ENCODE assay signal across 8 cellular contexts in the genomic region with DNA sequence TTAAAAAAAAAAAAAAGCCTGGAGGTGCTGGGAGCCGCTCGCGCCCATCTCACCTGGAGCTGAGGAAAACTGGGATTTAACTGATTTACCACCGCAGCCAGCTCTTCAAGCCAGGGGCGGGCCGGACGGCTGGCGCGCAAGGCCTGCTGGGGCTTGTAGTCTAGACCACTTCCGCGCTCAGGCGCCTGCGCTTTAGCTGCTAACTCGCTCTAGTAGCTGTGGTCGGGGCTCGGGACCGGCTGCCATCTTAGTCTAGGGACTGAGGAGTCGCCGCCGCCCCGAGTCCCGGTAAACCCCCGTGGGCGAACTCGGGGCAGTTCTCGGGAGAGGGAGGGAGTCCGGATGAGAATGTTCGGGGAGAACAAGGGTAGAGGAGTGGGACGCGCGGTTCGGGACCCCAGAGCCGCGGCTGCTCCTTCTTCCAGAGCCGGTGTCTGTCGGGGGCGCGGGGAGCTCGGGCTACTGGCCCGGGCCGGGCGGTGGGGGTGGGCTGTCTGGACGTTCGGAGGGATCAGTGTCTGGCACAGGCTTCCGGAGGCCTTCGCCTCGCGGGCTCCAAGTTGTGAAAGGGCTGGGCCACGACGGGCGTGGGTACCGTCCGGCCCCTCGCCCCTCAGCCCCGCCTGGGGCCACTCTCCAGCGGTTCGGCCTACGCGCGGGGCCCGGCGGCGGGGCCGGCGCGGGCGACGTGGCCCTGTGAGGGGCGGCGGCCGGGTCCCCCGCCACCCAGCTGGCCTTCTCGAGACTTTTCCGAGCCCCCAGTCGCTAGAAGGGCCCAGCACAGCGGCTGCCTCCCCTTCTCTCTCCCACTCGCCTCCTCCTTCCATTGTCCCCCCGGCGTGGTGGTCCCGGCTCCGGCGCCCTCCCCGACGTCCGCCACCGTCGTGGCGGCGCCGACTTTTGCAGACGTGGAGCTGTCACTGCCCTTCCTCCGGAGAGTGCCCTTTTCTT. TPM values are rescaled to one million over a fixed set of nuclear protein-coding genes. Genes with fewer than 3 reads are reported as not detected.
DNase-seq lines count a peak whose midpoint lies in the region; ATAC-seq and TF ChIP-seq lines count a peak whose summit lies in the region.

ITCH (plus strand) TSS at position 212 of the 951 bp plus-strand sequence. CDS start 30,539 bp downstream, outside the sequence.

- intact Hi-C loops in PC-3 (cut with micrococcal nuclease) = loop anchor here (1.0 to 10.0 kb wide), 2 partner anchors 49 to 51 kb away; no protein-coding TSS in a partner anchor

- H3K4me1 ChIP-seq in PC-3 (ENCODE audit: insufficient read depth, low read length) = peaks cover 35% of the 10 kb centered on the region
- H3K4me1 ChIP-seq in mucosa of stomach (ENCODE audit: control insufficient read depth, insufficient read depth, low read length) = peaks cover 26% of the 10 kb centered on the region

- TF ChIP-seq RAD21 in Ishikawa (IDR thresholded peaks at IDR 0.05; ENCODE audit: low read depth) = 0 out of 2 replicates have a peak, but pooled peaks have one; percentile 0

- H3K9ac ChIP-seq in PC-3 (ENCODE audit: low read length) (peak within 1 kb of the TSS; percentile 97), mucosa of stomach (ENCODE audit: low read length) (peak within 1 kb of the TSS; percentile 97)

- POLR2A ChIA-PET in PC-3 (lab: Charles Lee; ENCODE audit: unreplicated experiment) = interaction anchor here (0.5 to 1.6 kb wide), 16 partner anchors 11 to 732 kb away, joined by 3 to 22 read pairs (median 5); partner anchors contain the start of gene EIF2S2

- H3K36me3 ChIP-seq in PC-3 (ENCODE audit: low read depth, low read length) = peaks cover 4% of the 10 kb centered on the region; the same call in 1 of the 2 replicates
- no peaks in the 10 kb centered on the region for H3K36me3 ChIP-seq in mucosa of stomach (ENCODE audit: control insufficient read depth, insufficient read depth, low read length)

- peak within 1 kb of the TSS; percentile 68 for H3K27ac ChIP-seq in PC-3 (ENCODE audit: low read length)

- peak within 1 kb of the TSS; percentile 85 for H3K4me3 ChIP-seq in PC-3 (ENCODE audit: low read length)
- peak within 1 kb of the TSS; percentile 43 for H3K4me3 ChIP-seq in mucosa of stomach (ENCODE audit: low read length)

- peak; percentile 88 for TF ChIP-seq POLR2A in erythroblast (IDR thresholded peaks at IDR 0.05; ENCODE audit: low read length)

- peaks cover 53% of the 10 kb centered on the region for H3K79me2 ChIP-seq in PC-3 (ENCODE audit: low read length)

- no peaks in the 10 kb centered on the region for H3K27me3 ChIP-seq in PC-3 (ENCODE audit: low read length)
- no peaks in the 10 kb centered on the region for H3K27me3 ChIP-seq in mucosa of stomach (ENCODE audit: control insufficient read depth, insufficient read depth, low read length)

- DNase-seq in DMS114 treated with DMSO at 0.1 percent for 48 hours (lab: John Stamatoyannopoulos, UW; ENCODE audit: unreplicated experiment) = peak; percentile 87
- peak; percentile 97 for DNase-seq in PC-3
- peak; percentile 92 for DNase-seq in activated T-cell treated with anti-CD3 and anti-CD28 coated beads, Interleukin-2, amount 50 U/mL, for 1 hour
- DNase-seq in erythroblast (lab: John Stamatoyannopoulos, UW) = peak; percentile 94 to 96
- DNase-seq in stimulated activated CD8-positive, alpha-beta memory T cell treated with anti-CD3 and anti-CD28 coated beads, Interleukin-7, amount 100 ng/mL, for 1 hour (ENCODE audit: low read depth in 2 of 2) = peak; percentile 82 to 87

- H3K4me2 ChIP-seq in PC-3 (ENCODE audit: low read length) = peak within 1 kb of the TSS; percentile 99

- H4K20me1 ChIP-seq in PC-3 (ENCODE audit: low read length) = peaks cover 12% of the 10 kb centered on the region; the same call in 1 of the 2 replicates

- no peaks in the 10 kb centered on the region for H3K9me3 ChIP-seq in PC-3 (ENCODE audit: low read length)
- no peaks in the 10 kb centered on the region for H3K9me3 ChIP-seq in mucosa of stomach (ENCODE audit: control insufficient read depth, low read length)

- no peak for TF ChIP-seq EP300 in Ishikawa (IDR thresholded peaks at IDR 0.05; ENCODE audit: borderline replicate concordance)

- no peak for TF ChIP-seq CTCF in PC-3 (conservative IDR thresholded peaks at IDR 0.05; ENCODE audit: low read depth, low read length)

- no peaks in the 10 kb centered on the region for H3F3A ChIP-seq in PC-3 (ENCODE audit: low read length, unreplicated experiment)

- H2AFZ ChIP-seq in PC-3 (ENCODE audit: low read length) = peak within 1 kb of the TSS; percentile 76

- ATAC-seq in GM21576 (IDR thresholded peaks at IDR 0.05; ENCODE audit: unreplicated experiment) (peak; percentile 87), PC-3 (peak; percentile 98)

- no TSS peak for BruUV-seq in PC-3 (replicated peaks; lab: Mats Ljungman, UMichigan)

- CTCF ChIA-PET in PC-3 (lab: Charles Lee) = interaction anchor here (0.6 to 2.4 kb wide), 4 partner anchors 28 to 1379 kb away, joined by 3 to 21 read pairs (median 4); partner anchors contain the start of gene RBM39

- H3K9me2 ChIP-seq in PC-3 (replicated peaks; ENCODE audit: low read length) = no peaks in the 10 kb centered on the region

TF ChIP-seq in Ishikawa, 13 proteins besides CTCF, POLR2A, EP300 and RAD21:
- peak; percentile 41; the same call in 1 of the 2 replicates for TF ChIP-seq ZBTB7A (IDR thresholded peaks at IDR 0.05; ENCODE audit: low read depth)
- peak; percentile 91 for TF ChIP-seq YY1 (IDR thresholded peaks at IDR 0.05; ENCODE audit: low read depth)
- TF ChIP-seq TAF1 (IDR thresholded peaks at IDR 0.05; ENCODE audit: low read depth) = peak; percentile 92
- no peak for TF ChIP-seq CREB1 (IDR thresholded peaks at IDR 0.05; ENCODE audit: low read depth)
- peak; percentile 67 for TF ChIP-seq TCF12 (IDR thresholded peaks at IDR 0.05; ENCODE audit: low read depth)
- TF ChIP-seq, protein P1, sequence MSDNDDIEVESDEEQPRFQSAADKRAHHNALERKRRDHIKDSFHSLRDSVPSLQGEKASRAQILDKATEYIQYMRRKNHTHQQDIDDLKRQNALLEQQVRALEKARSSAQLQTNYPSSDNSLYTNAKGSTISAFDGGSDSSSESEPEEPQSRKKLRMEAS (IDR thresholded peaks at IDR 0.05) = peak; percentile 29; the same call in 1 of the 2 replicates
- TF ChIP-seq EGR1 (IDR thresholded peaks at IDR 0.05) = no peak
- TF ChIP-seq, protein P2, sequence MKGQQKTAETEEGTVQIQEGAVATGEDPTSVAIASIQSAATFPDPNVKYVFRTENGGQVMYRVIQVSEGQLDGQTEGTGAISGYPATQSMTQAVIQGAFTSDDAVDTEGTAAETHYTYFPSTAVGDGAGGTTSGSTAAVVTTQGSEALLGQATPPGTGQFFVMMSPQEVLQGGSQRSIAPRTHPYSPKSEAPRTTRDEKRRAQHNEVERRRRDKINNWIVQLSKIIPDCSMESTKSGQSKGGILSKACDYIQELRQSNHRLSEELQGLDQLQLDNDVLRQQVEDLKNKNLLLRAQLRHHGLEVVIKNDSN (IDR thresholded peaks at IDR 0.05) = no peak
- no peak for TF ChIP-seq TEAD4 (IDR thresholded peaks at IDR 0.05)

RNA-seq across cellular contexts. Expression of gene ITCH, which starts in this region (rescaled TPM):
- 49.4 and 54.8 TPM in 2 replicates for total RNA-seq in PC-3 (2014; rRNA removed)

Comparison
In these comparisons a context has a peak if more than half of its experiments do, and no peak if none do; other contexts are left out.
1. Peak in every context shown above with its lines: DNase-seq, ATAC-seq, H3K4me3 ChIP-seq and H3K27ac ChIP-seq.